Comparison of ENCODE assay signal across 7 cellular contexts in the genomic region with DNA sequence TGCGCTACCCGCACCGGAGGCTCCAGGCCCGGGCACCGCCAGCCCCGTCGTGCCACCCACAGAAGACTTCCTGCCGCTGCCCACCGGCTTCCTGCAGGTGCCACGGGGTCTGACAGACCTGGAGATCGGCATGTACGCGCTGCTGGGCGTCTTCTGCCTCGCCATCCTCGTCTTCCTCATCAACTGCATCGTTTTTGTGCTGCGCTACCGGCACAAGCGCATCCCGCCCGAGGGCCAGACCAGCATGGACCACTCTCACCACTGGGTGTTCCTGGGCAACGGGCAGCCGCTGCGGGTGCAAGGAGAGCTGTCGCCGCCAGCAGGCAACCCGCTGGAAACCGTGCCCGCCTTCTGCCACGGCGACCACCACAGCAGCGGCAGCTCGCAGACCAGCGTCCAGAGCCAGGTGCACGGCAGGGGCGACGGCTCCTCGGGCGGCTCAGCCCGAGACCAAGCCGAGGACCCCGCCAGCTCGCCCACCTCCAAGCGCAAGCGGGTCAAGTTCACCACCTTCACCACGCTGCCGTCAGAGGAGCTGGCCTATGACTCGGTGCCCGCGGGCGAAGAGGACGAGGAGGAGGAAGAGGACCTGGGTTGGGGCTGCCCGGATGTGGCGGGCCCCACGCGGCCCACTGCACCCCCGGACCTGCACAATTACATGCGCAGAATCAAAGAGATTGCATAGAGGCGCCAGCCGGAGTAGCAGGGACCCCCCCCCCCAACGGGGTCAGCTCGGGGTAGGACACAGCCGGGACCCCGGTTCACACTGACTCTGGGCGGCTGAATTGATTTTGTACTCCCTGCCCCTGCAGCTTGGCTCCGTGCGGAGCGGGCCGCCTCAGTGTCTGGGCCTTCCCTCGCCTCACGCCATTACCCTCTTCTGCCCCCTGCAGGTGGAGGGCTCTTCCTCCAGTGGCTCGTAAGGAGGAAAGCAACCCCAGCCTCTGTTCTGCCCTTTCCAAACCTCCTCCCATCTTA. TPM values are rescaled to one million over a fixed set of nuclear protein-coding genes. Genes with fewer than 3 reads are reported as not detected.
DNase-seq lines count a peak whose midpoint lies in the region; ATAC-seq, FAIRE-seq and TF ChIP-seq lines count a peak whose summit lies in the region.

No MANE protein-coding gene starts in this region.

- peak; percentile 77 to 97 (median 92) for ATAC-seq in heart left ventricle

- H2AFZ ChIP-seq in SU-DHL-6 (ENCODE audit: low read depth, low read length, severe bottlenecking): no peak overlapping the region

- FAIRE-seq in GM12892 (lab: Jason Lieb, UNC): peak; percentile 85

- peak; percentile 82 for DNase-seq in GM12892 (ENCODE audit: insufficient read length)
- peak; percentile 81 for DNase-seq in HuH-7.5 (ENCODE audit: low spot score)
- peak; percentile 83 for DNase-seq in activated naive CD8-positive, alpha-beta T cell treated with anti-CD3 and anti-CD28 coated beads for 36 hours
- peak; percentile 70 to 87 (median 75) for DNase-seq in heart left ventricle
- DNase-seq in ureter (ENCODE audit: low spot score): peak; percentile 83

- H3K9me3 ChIP-seq in SU-DHL-6 (ENCODE audit: insufficient read depth, low read length) (no peaks in the 10 kb centered on the region), heart left ventricle (no peaks in the 10 kb centered on the region)

- TF ChIP-seq POLR2A in GM12892 (IDR thresholded peaks at IDR 0.05; ENCODE audit: low read depth, low read length) (no peak), heart left ventricle (IDR thresholded peaks at IDR 0.05) (no peak)

- intact Hi-C loops in heart left ventricle (cut with DNase I): loop anchor here (1.0 to 10.0 kb wide), 13 partner anchors 51 to 257 kb away; no protein-coding TSS in a partner anchor

- H3K79me2 ChIP-seq in SU-DHL-6 (ENCODE audit: insufficient read depth, low read length): no peaks in the 10 kb centered on the region

- peaks cover 5% of the 10 kb centered on the region for H3K27me3 Mint-ChIP-seq in activated naive CD8-positive, alpha-beta T cell treated with anti-CD3 and anti-CD28 coated beads for 36 hours

- peak overlapping the region; percentile 62 for H3K4me3 Mint-ChIP-seq in activated naive CD8-positive, alpha-beta T cell treated with anti-CD3 and anti-CD28 coated beads for 36 hours

- H3K36me3 Mint-ChIP-seq in activated naive CD8-positive, alpha-beta T cell treated with anti-CD3 and anti-CD28 coated beads for 36 hours: no peaks in the 10 kb centered on the region

- no peak overlapping the region for H3K4me2 ChIP-seq in SU-DHL-6 (ENCODE audit: low read depth, low read length, poor library complexity, severe bottlenecking)

- no peak overlapping the region for H3K27ac Mint-ChIP-seq in activated naive CD8-positive, alpha-beta T cell treated with anti-CD3 and anti-CD28 coated beads for 36 hours

- no peaks in the 10 kb centered on the region for H4K20me1 ChIP-seq in SU-DHL-6 (ENCODE audit: low read depth, low read length)

- no peaks in the 10 kb centered on the region for H3K27me3 ChIP-seq in SU-DHL-6 (ENCODE audit: low read length)
- peaks cover 0 to 72% (median 21%) of the 10 kb centered on the region in 9 donors for H3K27me3 ChIP-seq in heart left ventricle
- peaks cover 8% of the 10 kb centered on the region for H3K27me3 ChIP-seq in rectal smooth muscle tissue (ENCODE audit: control insufficient read depth, insufficient read depth, low read length)

- H3K4me1 ChIP-seq in heart left ventricle (peaks cover 0 to 12% (median 5%) of the 10 kb centered on the region in 12 donors), rectal smooth muscle tissue (ENCODE audit: control insufficient read depth, insufficient read depth, low read length) (no peaks in the 10 kb centered on the region)

- WGBS in heart left ventricle, 4 donors: 9 to 18% (median 12%) methylated on average over 45 to 73 of the region's 73 CpGs

- H3K9ac ChIP-seq in SU-DHL-6 (ENCODE audit: low read length): no peak overlapping the region
- H3K9ac ChIP-seq in rectal smooth muscle tissue (ENCODE audit: low read length): no peak overlapping the region

- H3K4me3 ChIP-seq in SU-DHL-6 (ENCODE audit: insufficient read depth, low read length, poor library complexity, severe bottlenecking): no peak overlapping the region
- H3K4me3 ChIP-seq in heart left ventricle: peak overlapping the region; percentile 21 to 57 (median 44)
- H3K4me3 ChIP-seq in rectal smooth muscle tissue (ENCODE audit: low read length): peak overlapping the region; percentile 55

- peaks cover 7% of the 10 kb centered on the region for H3K4me1 Mint-ChIP-seq in activated naive CD8-positive, alpha-beta T cell treated with anti-CD3 and anti-CD28 coated beads for 36 hours

- peak; percentile 53 for TF ChIP-seq CTCF in SU-DHL-6 (IDR thresholded peaks at IDR 0.05; ENCODE audit: insufficient read depth, low read length, poor library complexity, severe bottlenecking)
- TF ChIP-seq CTCF in heart left ventricle (IDR thresholded peaks at IDR 0.05): peak; percentile 68 to 90 (median 78)

- H3K27ac ChIP-seq in SU-DHL-6 (ENCODE audit: low read depth, low read length) (no peak overlapping the region), heart left ventricle (no peak overlapping the region), rectal smooth muscle tissue (ENCODE audit: low read depth, low read length) (no peak overlapping the region)

- H3K9me3 Mint-ChIP-seq in activated naive CD8-positive, alpha-beta T cell treated with anti-CD3 and anti-CD28 coated beads for 36 hours: no peaks in the 10 kb centered on the region

- no peaks in the 10 kb centered on the region for H3K36me3 ChIP-seq in SU-DHL-6 (ENCODE audit: low read length)
- no peaks in the 10 kb centered on the region for H3K36me3 ChIP-seq in heart left ventricle
- no peaks in the 10 kb centered on the region for H3K36me3 ChIP-seq in rectal smooth muscle tissue (ENCODE audit: control insufficient read depth, insufficient read depth, low read length)

- no peaks in the 10 kb centered on the region for H3F3A ChIP-seq in SU-DHL-6 (ENCODE audit: insufficient read depth)

- no peaks in the 10 kb centered on the region for H3K9me2 ChIP-seq in SU-DHL-6 (replicated peaks; ENCODE audit: insufficient read depth, low read length)

RNA-seq across cellular contexts. Expression of a gene that starts 58.5 kb away (rescaled TPM):
- not detected for polyA plus RNA-seq in GM12892 (2012; ENCODE audit: missing spikeins)
- under 1 TPM in 1 of 2 experiments, not detected in 1; 0.06 TPM for total RNA-seq in activated naive CD8-positive, alpha-beta T cell treated with anti-CD3 and anti-CD28 coated beads for 36 hours
- total RNA-seq in heart left ventricle (under 1 TPM in 2 of 9 donors, not detected in 7; 0.09 to 0.20 TPM), ureter (0.26 TPM)
- under 1 TPM in 1 of 2 donors, not detected in 1; 0.04 TPM for polyA plus RNA-seq in heart left ventricle
